ENCODE assay signal across 19 cellular contexts in the genomic region with DNA sequence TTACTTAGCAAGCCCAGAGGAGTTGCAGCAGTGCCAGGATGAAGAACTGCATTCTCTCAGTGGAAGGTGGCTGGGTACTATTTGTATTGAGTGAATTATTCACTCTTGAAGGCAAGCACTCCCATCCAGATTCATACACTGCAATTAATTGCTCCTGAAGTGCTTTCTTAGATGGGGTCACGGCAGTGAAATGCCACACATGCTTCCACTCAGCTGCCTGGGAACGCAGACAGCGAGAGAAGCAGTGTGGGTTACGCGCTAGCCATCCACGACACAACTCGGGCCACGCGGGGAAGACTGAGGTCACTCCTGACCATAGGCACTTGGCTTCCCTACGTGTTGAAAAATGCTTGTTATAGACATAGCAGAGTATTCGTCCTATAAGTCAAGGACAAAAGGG. TPM values are rescaled to one million over a fixed set of nuclear protein-coding genes. Genes with fewer than 3 reads are reported as not detected.
"Had no signal": no experiment of that assay in that cellular context is flagged by ENCODE, and none has a peak within 500 bp of the region (broad histone marks: within the 10 kb centered on the region; RNA-seq: fewer than 3 reads in every experiment).

No MANE protein-coding gene starts in this region.

- H3K4me3 ChIP-seq: esophagus muscularis mucosa, hepatocyte, pancreas, tibial nerve had no signal

- H3K4me1 ChIP-seq: esophagus muscularis mucosa, pancreas, tibial nerve had no signal

- ATAC-seq: activated CD8-positive, alpha-beta T cell treated with anti-CD3 and anti-CD28 coated beads for 36 hours; activated T-helper 17 cell treated with anti-CD3 and anti-CD28 coated beads, Interleukin-2, amount 50 U/mL, for 72 hours; naive thymus-derived CD8-positive, alpha-beta T cell; SK-N-SH treated with all-trans-retinoic acid at 6 μM for 48 hours; stimulated activated naive CD8-positive, alpha-beta T cell treated with anti-CD3 and anti-CD28 coated beads, Interleukin-15, Interleukin-2, amounts not matched to agents 100 U/mL and 50 U/mL, for 24 hours; T-cell had no signal

- FAIRE-seq: bronchial epithelial cell, pancreas had no signal

- H3K9me3 ChIP-seq: esophagus muscularis mucosa, neutrophil, pancreas, tibial nerve had no signal

- DNase-seq: activated CD4-positive, alpha-beta T cell treated with anti-CD3 and anti-CD28 coated beads, Interleukin-2, amount 10 ng/mL, durations not matched to agents 24 days and 14 days; activated CD8-positive, alpha-beta T cell treated with anti-CD3 and anti-CD28 coated beads for 36 hours; activated naive CD4-positive, alpha-beta T cell; activated T-cell treated with anti-CD3 and anti-CD28 coated beads, Interleukin-2, amount 50 U/mL, for 1 hour; anterior cingulate cortex; effector CD8-positive, alpha-beta T cell; naive thymus-derived CD8-positive, alpha-beta T cell; stimulated activated CD4-positive, alpha-beta T cell treated with anti-CD3 and anti-CD28 coated beads, Interleukin-2, amount 100 ng/mL, for 24 hours; stimulated activated naive CD8-positive, alpha-beta T cell treated with anti-CD3 and anti-CD28 coated beads, Interleukin-15, Interleukin-2, amounts not matched to agents 100 U/mL and 50 U/mL, for 24 hours; substantia nigra; T-cell had no signal

- H3K4me3 Mint-ChIP-seq: activated CD4-positive, alpha-beta T cell treated with anti-CD3 and anti-CD28 coated beads, Interleukin-2, amount 10 ng/mL, durations not matched to agents 24 days and 14 days; activated CD8-positive, alpha-beta T cell treated with anti-CD3 and anti-CD28 coated beads for 36 hours; activated T-helper 17 cell treated with anti-CD3 and anti-CD28 coated beads, Interleukin-2, amount 50 U/mL, for 72 hours; naive thymus-derived CD8-positive, alpha-beta T cell; T-cell had no signal

- H3K9me3 Mint-ChIP-seq: activated CD4-positive, alpha-beta T cell treated with anti-CD3 and anti-CD28 coated beads, Interleukin-2, amount 10 ng/mL, durations not matched to agents 24 days and 14 days; activated CD8-positive, alpha-beta T cell treated with anti-CD3 and anti-CD28 coated beads for 36 hours; activated T-helper 17 cell treated with anti-CD3 and anti-CD28 coated beads, Interleukin-2, amount 50 U/mL, for 72 hours; T-cell had no signal

- H3K36me3 Mint-ChIP-seq: naive thymus-derived CD8-positive, alpha-beta T cell; T-cell had no signal

- H3K27ac Mint-ChIP-seq: activated CD4-positive, alpha-beta T cell treated with anti-CD3 and anti-CD28 coated beads, Interleukin-2, amount 10 ng/mL, durations not matched to agents 24 days and 14 days; activated CD8-positive, alpha-beta T cell treated with anti-CD3 and anti-CD28 coated beads for 36 hours; activated T-helper 17 cell treated with anti-CD3 and anti-CD28 coated beads, Interleukin-2, amount 50 U/mL, for 72 hours; naive thymus-derived CD8-positive, alpha-beta T cell; T-cell had no signal

- H3K27me3 ChIP-seq: esophagus muscularis mucosa, hepatocyte, neutrophil, pancreas, tibial nerve had no signal

- H3K36me3 ChIP-seq: esophagus muscularis mucosa, neutrophil, pancreas, tibial nerve had no signal

- H3K4me1 Mint-ChIP-seq: activated CD4-positive, alpha-beta T cell treated with anti-CD3 and anti-CD28 coated beads, Interleukin-2, amount 10 ng/mL, durations not matched to agents 24 days and 14 days; activated T-helper 17 cell treated with anti-CD3 and anti-CD28 coated beads, Interleukin-2, amount 50 U/mL, for 72 hours; naive thymus-derived CD8-positive, alpha-beta T cell; T-cell had no signal

- H3K27ac ChIP-seq: esophagus muscularis mucosa, hepatocyte, neutrophil, pancreas, tibial nerve had no signal

RNA-seq across cellular contexts. Expression of a gene that starts 30.8 kb away (rescaled TPM):
- total RNA-seq: naive thymus-derived CD8-positive, alpha-beta T cell had no signal
